Comparison of ENCODE assay signal across 22 cellular contexts in genomic region chr14:62076368-62076767, GRCh38.
"Had no signal": no experiment of that assay in that cellular context is flagged by ENCODE, and none has a peak within 500 bp of the region (broad histone marks: within the 10 kb centered on the region; RNA-seq: fewer than 3 reads in every experiment).

No MANE protein-coding gene starts in this region.

- H3K36me3 ChIP-seq: brain microvascular endothelial cell, cardiac muscle cell had no signal

- H3K27ac ChIP-seq: brain microvascular endothelial cell, cardiac muscle cell, SK-N-MC, VCaP had no signal

- H3K4me1 Mint-ChIP-seq: activated T-helper 17 cell treated with anti-CD3 and anti-CD28 coated beads, Interleukin-2, amount 50 U/mL, for 72 hours had no signal

- H3K36me3 Mint-ChIP-seq: activated naive CD8-positive, alpha-beta T cell treated with anti-CD3 and anti-CD28 coated beads for 36 hours had no signal

- H3K27me3 ChIP-seq: brain microvascular endothelial cell, cardiac muscle cell had no signal

- DNase-seq: activated CD4-positive, alpha-beta memory T cell treated with anti-CD3 and anti-CD28 coated beads, Interleukin-2, amount 10 ng/mL, durations not matched to agents 7 days and 5 days; activated CD4-positive, alpha-beta T cell treated with anti-CD3 and anti-CD28 coated beads, Interleukin-2, amount 10 ng/mL, durations not matched to agents 7 days and 5 days; activated CD4-positive, CD25-positive, alpha-beta regulatory T cell treated with anti-CD3 and anti-CD28 coated beads, Interleukin-2, amount 50 U/mL, for 72 hours; activated gamma-delta T cell; activated naive CD4-positive, alpha-beta T cell treated with anti-CD3 and anti-CD28 coated beads for 36 hours; activated naive CD8-positive, alpha-beta T cell treated with anti-CD3 and anti-CD28 coated beads for 36 hours; activated T-cell treated with anti-CD3 and anti-CD28 coated beads for 4 hours; activated T-cell treated with anti-CD3 and anti-CD28 coated beads, Interleukin-2, amount 50 U/mL, for 48 hours; brain microvascular endothelial cell; KBM-7; NCI-H1436; NCI-H187; NCI-H2081; NCI-H446; NCI-H524; RPMI8226; T-helper 1 cell had no signal

- H3K27ac Mint-ChIP-seq: activated CD4-positive, alpha-beta memory T cell treated with anti-CD3 and anti-CD28 coated beads, Interleukin-2, amount 10 ng/mL, durations not matched to agents 7 days and 5 days; activated CD4-positive, alpha-beta T cell treated with anti-CD3 and anti-CD28 coated beads, Interleukin-2, amount 10 ng/mL, durations not matched to agents 7 days and 5 days; activated naive CD4-positive, alpha-beta T cell treated with anti-CD3 and anti-CD28 coated beads for 36 hours; activated T-helper 17 cell treated with anti-CD3 and anti-CD28 coated beads, Interleukin-2, amount 50 U/mL, for 72 hours had no signal

- H3K4me3 Mint-ChIP-seq: activated CD4-positive, alpha-beta memory T cell treated with anti-CD3 and anti-CD28 coated beads, Interleukin-2, amount 10 ng/mL, durations not matched to agents 7 days and 5 days; activated CD4-positive, alpha-beta T cell treated with anti-CD3 and anti-CD28 coated beads, Interleukin-2, amount 10 ng/mL, durations not matched to agents 7 days and 5 days; activated naive CD4-positive, alpha-beta T cell treated with anti-CD3 and anti-CD28 coated beads for 36 hours; activated naive CD8-positive, alpha-beta T cell treated with anti-CD3 and anti-CD28 coated beads for 36 hours; activated T-helper 17 cell treated with anti-CD3 and anti-CD28 coated beads, Interleukin-2, amount 50 U/mL, for 72 hours had no signal

- H3K4me3 ChIP-seq: cardiac muscle cell, SK-N-MC had no signal

- H3K9me3 Mint-ChIP-seq: activated CD4-positive, alpha-beta memory T cell treated with anti-CD3 and anti-CD28 coated beads, Interleukin-2, amount 10 ng/mL, durations not matched to agents 7 days and 5 days; activated CD4-positive, alpha-beta T cell treated with anti-CD3 and anti-CD28 coated beads, Interleukin-2, amount 10 ng/mL, durations not matched to agents 7 days and 5 days; activated naive CD4-positive, alpha-beta T cell treated with anti-CD3 and anti-CD28 coated beads for 36 hours; activated naive CD8-positive, alpha-beta T cell treated with anti-CD3 and anti-CD28 coated beads for 36 hours; activated T-helper 17 cell treated with anti-CD3 and anti-CD28 coated beads, Interleukin-2, amount 50 U/mL, for 72 hours had no signal

- H3K27me3 Mint-ChIP-seq: activated CD4-positive, alpha-beta T cell treated with anti-CD3 and anti-CD28 coated beads, Interleukin-2, amount 10 ng/mL, durations not matched to agents 7 days and 5 days; activated naive CD8-positive, alpha-beta T cell treated with anti-CD3 and anti-CD28 coated beads for 36 hours had no signal

- ATAC-seq: activated T-helper 17 cell treated with anti-CD3 and anti-CD28 coated beads, Interleukin-2, amount 50 U/mL, for 72 hours; Right ventricle myocardium inferior had no signal
